In genomic region chr4:71045256-71045655, GRCh38 we compare ENCODE assay signal across 39 cellular contexts.
"Had no signal": no experiment of that assay in that cellular context is flagged by ENCODE, and none has a peak within 500 bp of the region (broad histone marks: within the 10 kb centered on the region; RNA-seq: fewer than 3 reads in every experiment).

No MANE protein-coding gene starts in this region.

- FAIRE-seq: astrocyte, TTC549 had no signal

- H3K27me3 ChIP-seq: adrenal gland, body of pancreas, brain microvascular endothelial cell, breast epithelium had no signal

- H3K27ac Mint-ChIP-seq: activated CD4-positive, alpha-beta memory T cell treated with anti-CD3 and anti-CD28 coated beads, Interleukin-2, amount 10 ng/mL, durations not matched to agents 7 days and 5 days; activated CD4-positive, alpha-beta T cell treated with anti-CD3 and anti-CD28 coated beads for 36 hours; activated CD8-positive, alpha-beta memory T cell treated with anti-CD3 and anti-CD28 coated beads, Interleukin-2, amount 10 ng/mL, durations not matched to agents 7 days and 5 days; activated naive CD4-positive, alpha-beta T cell treated with anti-CD3 and anti-CD28 coated beads for 36 hours; activated naive CD4-positive, alpha-beta T cell treated with anti-CD3 and anti-CD28 coated beads, Interleukin-2, amount 50 U/mL, for 72 hours; activated naive CD8-positive, alpha-beta T cell treated with anti-CD3 and anti-CD28 coated beads for 36 hours; activated T-cell treated with anti-CD3 and anti-CD28 coated beads, Interleukin-2, amount 50 U/mL, for 24 hours; activated T-cell treated with anti-CD3 and anti-CD28 coated beads, Interleukin-2, amount 50 U/mL, for 72 hours; activated T-helper 1 cell treated with anti-CD3 and anti-CD28 coated beads, Interleukin-12 subunit alpha, Interleukin-12 subunit beta, Interleukin-2, Interleukin-4 antibody, amounts not matched to agents 30 ng/mL and 10 ng/mL and 1 ng/mL, durations not matched to agents 14 hours and 24 hours and 36 hours; activated T-helper 17 cell treated with anti-CD3 and anti-CD28 coated beads, Interleukin-2, amount 50 U/mL, for 72 hours; T-helper 1 cell treated with Interleukin-12 subunit alpha and Interleukin-12 subunit beta and Interleukin-4 antibody, amounts not matched to agents 30 μg/mL and 1 μg/mL, for 36 hours; T-helper 2 cell treated with Interferon-gamma antibody and Interleukin-4, amounts not matched to agents 5 μg/mL and 100 μg/mL, for 36 hours; WTC11 had no signal

- H3K9me3 ChIP-seq: adrenal gland, body of pancreas had no signal

- H3K27ac ChIP-seq: adrenal gland, body of pancreas, brain microvascular endothelial cell, breast epithelium, WERI-Rb-1 had no signal

- H3K4me1 Mint-ChIP-seq: activated CD4-positive, alpha-beta T cell treated with anti-CD3 and anti-CD28 coated beads for 36 hours; activated CD4-positive, alpha-beta T cell treated with anti-CD3 and anti-CD28 coated beads, Interleukin-2, amount 10 ng/mL, durations not matched to agents 7 days and 5 days; activated CD8-positive, alpha-beta memory T cell treated with anti-CD3 and anti-CD28 coated beads, Interleukin-2, amount 10 ng/mL, durations not matched to agents 7 days and 5 days; activated naive CD8-positive, alpha-beta T cell treated with anti-CD3 and anti-CD28 coated beads for 36 hours; activated T-helper 17 cell treated with anti-CD3 and anti-CD28 coated beads, Interleukin-2, amount 50 U/mL, for 72 hours; WTC11 had no signal

- DNase-seq: activated CD4-positive, alpha-beta memory T cell treated with anti-CD3 and anti-CD28 coated beads, Interleukin-2, amount 10 ng/mL, durations not matched to agents 7 days and 5 days; activated CD4-positive, alpha-beta T cell treated with anti-CD3 and anti-CD28 coated beads for 1 hour; activated CD4-positive, alpha-beta T cell treated with anti-CD3 and anti-CD28 coated beads for 36 hours; activated CD4-positive, alpha-beta T cell treated with anti-CD3 and anti-CD28 coated beads for 48 hours; activated CD4-positive, alpha-beta T cell treated with anti-CD3 and anti-CD28 coated beads, Interleukin-2, amount 10 ng/mL, durations not matched to agents 7 days and 5 days; activated CD4-positive, alpha-beta T cell treated with anti-CD3 and anti-CD28 coated beads, Interleukin-2, amount 50 U/mL, for 48 hours; activated CD4-positive, CD25-positive, alpha-beta regulatory T cell; activated CD8-positive, alpha-beta memory T cell treated with anti-CD3 and anti-CD28 coated beads for 24 hours; activated CD8-positive, alpha-beta memory T cell treated with anti-CD3 and anti-CD28 coated beads, Interleukin-2, amount 10 ng/mL, durations not matched to agents 7 days and 5 days; activated CD8-positive, alpha-beta memory T cell treated with anti-CD3 and anti-CD28 coated beads, Interleukin-2, amount 50 U/mL, for 48 hours; activated CD8-positive, alpha-beta T cell treated with anti-CD3 and anti-CD28 coated beads, Interleukin-2, amount 10 ng/mL, durations not matched to agents 7 days and 5 days; activated effector memory CD4-positive, alpha-beta T cell treated with anti-CD3 and anti-CD28 coated beads, Interleukin-2, amount 50 U/mL, for 16 hours; activated gamma-delta T cell treated with Interleukin-2 at 50 U/mL for 16 hours; activated naive CD4-positive, alpha-beta T cell; activated naive CD4-positive, alpha-beta T cell treated with anti-CD3 and anti-CD28 coated beads for 36 hours; activated naive CD4-positive, alpha-beta T cell treated with anti-CD3 and anti-CD28 coated beads, Interleukin-2, amount 50 U/mL, for 16 hours; activated naive CD8-positive, alpha-beta T cell treated with anti-CD3 and anti-CD28 coated beads for 36 hours; activated T-cell treated with anti-CD3 and anti-CD28 coated beads, Interleukin-2, amount 50 U/mL, for 24 hours; activated T-cell treated with anti-CD3 and anti-CD28 coated beads, Interleukin-2, amount 50 U/mL, for 72 hours; adrenal gland; amniotic stem cell; aorta; body of pancreas; brain microvascular endothelial cell; central memory CD4-positive, alpha-beta T cell; T-helper 1 cell; T-helper 2 cell; T-helper 9 cell; WERI-Rb-1 had no signal

- H3K36me3 ChIP-seq: adrenal gland, brain microvascular endothelial cell, breast epithelium, WERI-Rb-1 had no signal

- H3K4me3 Mint-ChIP-seq: activated CD4-positive, alpha-beta memory T cell treated with anti-CD3 and anti-CD28 coated beads, Interleukin-2, amount 10 ng/mL, durations not matched to agents 7 days and 5 days; activated CD4-positive, alpha-beta T cell treated with anti-CD3 and anti-CD28 coated beads for 36 hours; activated CD4-positive, alpha-beta T cell treated with anti-CD3 and anti-CD28 coated beads, Interleukin-2, amount 10 ng/mL, durations not matched to agents 7 days and 5 days; activated CD8-positive, alpha-beta memory T cell treated with anti-CD3 and anti-CD28 coated beads, Interleukin-2, amount 10 ng/mL, durations not matched to agents 7 days and 5 days; activated CD8-positive, alpha-beta T cell treated with anti-CD3 and anti-CD28 coated beads, Interleukin-2, amount 10 ng/mL, durations not matched to agents 7 days and 5 days; activated naive CD4-positive, alpha-beta T cell treated with anti-CD3 and anti-CD28 coated beads for 36 hours; activated naive CD8-positive, alpha-beta T cell treated with anti-CD3 and anti-CD28 coated beads for 36 hours; activated T-cell treated with anti-CD3 and anti-CD28 coated beads, Interleukin-2, amount 50 U/mL, for 24 hours; activated T-cell treated with anti-CD3 and anti-CD28 coated beads, Interleukin-2, amount 50 U/mL, for 72 hours; activated T-helper 1 cell treated with anti-CD3 and anti-CD28 coated beads, Interleukin-12 subunit alpha, Interleukin-12 subunit beta, Interleukin-2, Interleukin-4 antibody, amounts not matched to agents 30 ng/mL and 10 ng/mL and 1 ng/mL, durations not matched to agents 14 hours and 24 hours and 36 hours; activated T-helper 17 cell treated with anti-CD3 and anti-CD28 coated beads, Interleukin-2, amount 50 U/mL, for 72 hours; T-helper 1 cell treated with Interleukin-12 subunit alpha and Interleukin-12 subunit beta and Interleukin-4 antibody, amounts not matched to agents 30 μg/mL and 1 μg/mL, for 36 hours; T-helper 2 cell treated with Interferon-gamma antibody and Interleukin-4, amounts not matched to agents 5 μg/mL and 100 μg/mL, for 36 hours; WTC11 had no signal

- H3K4me3 ChIP-seq: adrenal gland, body of pancreas, breast epithelium had no signal

- ATAC-seq: activated CD4-positive, alpha-beta T cell treated with anti-CD3 and anti-CD28 coated beads for 36 hours; activated CD4-positive, CD25-positive, alpha-beta regulatory T cell treated with anti-CD3 and anti-CD28 coated beads, Interleukin-2, amount 50 U/mL, for 24 hours; activated CD8-positive, alpha-beta memory T cell treated with anti-CD3 and anti-CD28 coated beads, Interleukin-2, amount 10 ng/mL, durations not matched to agents 7 days and 5 days; activated CD8-positive, alpha-beta T cell treated with anti-CD3 and anti-CD28 coated beads, Interleukin-2, amount 10 ng/mL, durations not matched to agents 7 days and 5 days; activated T-cell treated with anti-CD3 and anti-CD28 coated beads, Interleukin-2, amount 50 U/mL, for 72 hours; activated T-helper 17 cell treated with anti-CD3 and anti-CD28 coated beads, Interleukin-2, amount 50 U/mL, for 72 hours; body of pancreas; WTC11 had no signal

- H3K4me1 ChIP-seq: adrenal gland, body of pancreas, breast epithelium had no signal

- H3K27me3 Mint-ChIP-seq: activated CD4-positive, alpha-beta memory T cell treated with anti-CD3 and anti-CD28 coated beads, Interleukin-2, amount 10 ng/mL, durations not matched to agents 7 days and 5 days; activated CD4-positive, alpha-beta T cell treated with anti-CD3 and anti-CD28 coated beads for 36 hours; activated CD8-positive, alpha-beta memory T cell treated with anti-CD3 and anti-CD28 coated beads, Interleukin-2, amount 10 ng/mL, durations not matched to agents 7 days and 5 days; activated naive CD8-positive, alpha-beta T cell treated with anti-CD3 and anti-CD28 coated beads for 36 hours; activated T-cell treated with anti-CD3 and anti-CD28 coated beads, Interleukin-2, amount 50 U/mL, for 24 hours; activated T-helper 17 cell treated with anti-CD3 and anti-CD28 coated beads, Interleukin-2, amount 50 U/mL, for 72 hours had no signal
